Comparison of ENCODE assay signal across 24 cellular contexts in the genomic region with DNA sequence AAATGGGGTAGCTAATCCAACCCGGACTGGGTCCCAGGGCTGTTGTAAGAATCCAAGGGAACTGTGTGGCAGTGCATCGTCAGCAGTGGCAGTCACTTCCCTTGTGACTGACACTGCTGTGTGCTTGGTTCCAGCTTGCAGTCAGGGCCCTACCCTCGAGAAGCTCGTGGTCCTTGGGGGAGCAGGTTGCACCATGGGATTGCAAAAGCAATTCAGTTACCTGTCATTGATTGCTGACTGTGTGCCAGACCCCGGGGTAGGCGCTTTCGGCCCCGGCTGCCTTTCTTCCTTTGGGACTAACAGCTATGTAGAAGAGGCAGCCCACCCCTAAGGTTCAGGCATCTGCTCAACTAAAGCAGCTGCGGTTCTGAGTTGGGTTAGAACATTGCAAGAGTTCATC. TPM values are rescaled to one million over a fixed set of nuclear protein-coding genes. Genes with fewer than 3 reads are reported as not detected.
A peak's percentile ranks its signal among the peaks of the same experiment; 100 is the strongest.
DNase-seq lines count a peak whose midpoint lies in the region; ATAC-seq and TF ChIP-seq lines count a peak whose summit lies in the region.
"Had no signal": no experiment of that assay in that cellular context is flagged by ENCODE, and none has a peak within 500 bp of the region (broad histone marks: within the 10 kb centered on the region; RNA-seq: fewer than 3 reads in every experiment).

No MANE protein-coding gene starts in this region.

- H3K27me3 Mint-ChIP-seq in activated naive CD8-positive, alpha-beta T cell treated with anti-CD3 and anti-CD28 coated beads, Interleukin-2, amount 10 ng/mL, durations not matched to agents 7 days and 5 days = peaks cover 38% of the 10 kb centered on the region
- H3K27me3 Mint-ChIP-seq in activated naive CD8-positive, alpha-beta T cell treated with anti-CD3 and anti-CD28 coated beads, Interleukin-2, amount 50 U/mL, for 24 hours = peaks cover 35% of the 10 kb centered on the region
- H3K27me3 Mint-ChIP-seq in nephron (ENCODE audit: low read depth) = peaks cover 8% of the 10 kb centered on the region
- peaks cover 31% of the 10 kb centered on the region for H3K27me3 Mint-ChIP-seq in CD8-positive, alpha-beta T cell (ENCODE audit: low read depth)

- H3K4me1 Mint-ChIP-seq in activated naive CD8-positive, alpha-beta T cell treated with anti-CD3 and anti-CD28 coated beads, Interleukin-2, amount 10 ng/mL, durations not matched to agents 7 days and 5 days = peaks cover 23% of the 10 kb centered on the region
- H3K4me1 Mint-ChIP-seq in activated naive CD8-positive, alpha-beta T cell treated with anti-CD3 and anti-CD28 coated beads, Interleukin-2, amount 50 U/mL, for 24 hours = peaks cover 22% of the 10 kb centered on the region
- peaks cover 33% of the 10 kb centered on the region for H3K4me1 Mint-ChIP-seq in nephron
- peaks cover 26% of the 10 kb centered on the region for H3K4me1 Mint-ChIP-seq in CD8-positive, alpha-beta T cell (ENCODE audit: low read depth)

- CTCF ChIA-PET in CD8-positive, alpha-beta T cell (lab: Charles Lee) = interaction anchor here (1.1 to 2.9 kb wide), 2 partner anchors 14 to 401 kb away, joined by 3 to 10 read pairs; no protein-coding TSS in a partner anchor

- H3K4me3 ChIP-seq in esophagus muscularis mucosa (no peak overlapping the region), upper lobe of right lung (no peak overlapping the region)
- H3K4me3 ChIP-seq in CD8-positive, alpha-beta T cell (ENCODE audit: low read depth, low read length) = no peak overlapping the region
- H3K4me3 ChIP-seq: BLaER1, left lung, MG63, upper lobe of left lung had no signal

- TF ChIP-seq EP300 in esophagus muscularis mucosa (IDR thresholded peaks at IDR 0.05) = no peak

- H3K9me3 Mint-ChIP-seq in activated naive CD8-positive, alpha-beta T cell treated with anti-CD3 and anti-CD28 coated beads, Interleukin-2, amount 10 ng/mL, durations not matched to agents 7 days and 5 days = no peaks in the 10 kb centered on the region
- H3K9me3 Mint-ChIP-seq in activated naive CD8-positive, alpha-beta T cell treated with anti-CD3 and anti-CD28 coated beads, Interleukin-2, amount 50 U/mL, for 24 hours = no peaks in the 10 kb centered on the region
- no peaks in the 10 kb centered on the region for H3K9me3 Mint-ChIP-seq in nephron
- H3K9me3 Mint-ChIP-seq in CD8-positive, alpha-beta T cell = no peaks in the 10 kb centered on the region
- H3K9me3 Mint-ChIP-seq: activated naive CD8-positive, alpha-beta T cell treated with anti-CD3 and anti-CD28 coated beads for 36 hours; dendritic cell treated with granulocyte-macrophage colony-stimulating factor and Interleukin-4, amounts not matched to agents 40 ng/mL and 50 ng/mL, for 4 days; IgD-negative memory B cell; T-helper 2 cell treated with Interferon-gamma antibody and Interleukin-4, amounts not matched to agents 5 μg/mL and 100 μg/mL, for 36 hours had no signal

- H3K27ac Mint-ChIP-seq in activated naive CD8-positive, alpha-beta T cell treated with anti-CD3 and anti-CD28 coated beads, Interleukin-2, amount 10 ng/mL, durations not matched to agents 7 days and 5 days = no peak overlapping the region
- no peak overlapping the region for H3K27ac Mint-ChIP-seq in activated naive CD8-positive, alpha-beta T cell treated with anti-CD3 and anti-CD28 coated beads, Interleukin-2, amount 50 U/mL, for 24 hours
- no peak overlapping the region for H3K27ac Mint-ChIP-seq in nephron
- no peak overlapping the region for H3K27ac Mint-ChIP-seq in CD8-positive, alpha-beta T cell
- H3K27ac Mint-ChIP-seq: activated naive CD8-positive, alpha-beta T cell treated with anti-CD3 and anti-CD28 coated beads for 36 hours; dendritic cell treated with granulocyte-macrophage colony-stimulating factor and Interleukin-4, amounts not matched to agents 40 ng/mL and 50 ng/mL, for 4 days; T-helper 2 cell treated with Interferon-gamma antibody and Interleukin-4, amounts not matched to agents 5 μg/mL and 100 μg/mL, for 36 hours had no signal

- POLR2A ChIA-PET in activated naive CD8-positive, alpha-beta T cell treated with anti-CD3 and anti-CD28 coated beads, Interleukin-2, amount 10 ng/mL, durations not matched to agents 7 days and 5 days (lab: Charles Lee) = no interaction called here
- POLR2A ChIA-PET in CD8-positive, alpha-beta T cell (lab: Charles Lee) = no interaction called here

- H3K36me3 Mint-ChIP-seq in activated naive CD8-positive, alpha-beta T cell treated with anti-CD3 and anti-CD28 coated beads, Interleukin-2, amount 10 ng/mL, durations not matched to agents 7 days and 5 days = no peaks in the 10 kb centered on the region
- no peaks in the 10 kb centered on the region for H3K36me3 Mint-ChIP-seq in activated naive CD8-positive, alpha-beta T cell treated with anti-CD3 and anti-CD28 coated beads, Interleukin-2, amount 50 U/mL, for 24 hours (ENCODE audit: low read depth)
- peaks cover 10% of the 10 kb centered on the region for H3K36me3 Mint-ChIP-seq in nephron (ENCODE audit: low read depth)
- H3K36me3 Mint-ChIP-seq in CD8-positive, alpha-beta T cell = no peaks in the 10 kb centered on the region
- H3K36me3 Mint-ChIP-seq: activated naive CD8-positive, alpha-beta T cell treated with anti-CD3 and anti-CD28 coated beads for 36 hours; IgD-negative memory B cell had no signal

- WGBS in esophagus muscularis mucosa = 71% methylated on average over 9 of the region's 9 CpGs

- TF ChIP-seq CTCF in esophagus muscularis mucosa (IDR thresholded peaks at IDR 0.05) (no peak), nephron (IDR thresholded peaks at IDR 0.05; ENCODE audit: unreplicated experiment in 3 of 3) (no peak), upper lobe of right lung (IDR thresholded peaks at IDR 0.05) (no peak)
- TF ChIP-seq CTCF in CD8-positive, alpha-beta T cell (IDR thresholded peaks at IDR 0.05) = no peak

- peak; percentile 28 for DNase-seq in activated naive CD8-positive, alpha-beta T cell treated with anti-CD3 and anti-CD28 coated beads, Interleukin-2, amount 10 ng/mL, durations not matched to agents 7 days and 5 days
- no peak for DNase-seq in activated naive CD8-positive, alpha-beta T cell treated with anti-CD3 and anti-CD28 coated beads, Interleukin-2, amount 50 U/mL, for 24 hours
- DNase-seq in esophagus muscularis mucosa (ENCODE audit: extremely low spot score) = no peak
- peak; percentile 54 for DNase-seq in upper lobe of right lung
- DNase-seq in CD8-positive, alpha-beta T cell = no peak
- no peak for DNase-seq in DMS53 (lab: John Stamatoyannopoulos, UW)
- DNase-seq in HuH-7 (ENCODE audit: low spot score) = no peak
- DNase-seq: activated CD8-positive, alpha-beta memory T cell treated with anti-CD3 and anti-CD28 coated beads for 24 hours; activated naive CD8-positive, alpha-beta T cell treated with anti-CD3 and anti-CD28 coated beads for 36 hours; DMS153; MG63; NCI-H146; NCI-H2171 treated with DMSO at 0.1 percent for 48 hours; NCI-H69; OCI-M1; stimulated activated naive CD4-positive, alpha-beta T cell had no signal

- H3K4me3 Mint-ChIP-seq in activated naive CD8-positive, alpha-beta T cell treated with anti-CD3 and anti-CD28 coated beads, Interleukin-2, amount 10 ng/mL, durations not matched to agents 7 days and 5 days = no peak overlapping the region
- H3K4me3 Mint-ChIP-seq in activated naive CD8-positive, alpha-beta T cell treated with anti-CD3 and anti-CD28 coated beads, Interleukin-2, amount 50 U/mL, for 24 hours = no peak overlapping the region
- peak overlapping the region in 2 of 3 experiments; percentile 98 to 99 for H3K4me3 Mint-ChIP-seq in nephron
- no peak overlapping the region for H3K4me3 Mint-ChIP-seq in CD8-positive, alpha-beta T cell
- H3K4me3 Mint-ChIP-seq: activated naive CD8-positive, alpha-beta T cell treated with anti-CD3 and anti-CD28 coated beads for 36 hours; dendritic cell treated with granulocyte-macrophage colony-stimulating factor and Interleukin-4, amounts not matched to agents 40 ng/mL and 50 ng/mL, for 4 days had no signal

- H3K36me3 ChIP-seq in esophagus muscularis mucosa (peaks cover 0 to 10% (median 0%) of the 10 kb centered on the region in 4 donors), upper lobe of right lung (no peaks in the 10 kb centered on the region)
- H3K36me3 ChIP-seq in CD8-positive, alpha-beta T cell (ENCODE audit: insufficient read depth, low read length) = no peaks in the 10 kb centered on the region
- H3K36me3 ChIP-seq: left lung, MG63, upper lobe of left lung had no signal

- H3K4me1 ChIP-seq in esophagus muscularis mucosa = peaks cover 12 to 72% (median 59%) of the 10 kb centered on the region in 4 donors
- peaks cover 10% of the 10 kb centered on the region for H3K4me1 ChIP-seq in upper lobe of right lung
- H3K4me1 ChIP-seq in CD8-positive, alpha-beta T cell (ENCODE audit: insufficient read depth, low read length) = peaks cover 17% of the 10 kb centered on the region

- no peak for TF ChIP-seq POLR2A in esophagus muscularis mucosa (IDR thresholded peaks at IDR 0.05; ENCODE audit: low read depth)

- intact Hi-C loops in esophagus muscularis mucosa (cut with DNase I) (loop anchor here (2.0 to 10.0 kb wide), 2 partner anchors 25 to 401 kb away; a partner anchor contains a TSS), upper lobe of right lung (cut with DNase I) (no loop called here)
- intact Hi-C loops in CD8-positive, alpha-beta T cell (cut with DNase I, micrococcal nuclease) = loop anchor here in 1 of 2 experiments (5.0 kb wide), 1 partner anchor 114 kb away; no protein-coding TSS in a partner anchor

- H3K27ac ChIP-seq in esophagus muscularis mucosa (replicated peaks in 1 of 4) (peak overlapping the region in 3 of 4 donors; percentile 9 to 92 (median 89)), upper lobe of right lung (no peak overlapping the region)
- H3K27ac ChIP-seq in CD8-positive, alpha-beta T cell (ENCODE audit: low read depth, low read length) = no peak overlapping the region
- H3K27ac ChIP-seq: BLaER1, left lung had no signal

- H3K27me3 ChIP-seq in esophagus muscularis mucosa = no peaks in the 10 kb centered on the region
- no peaks in the 10 kb centered on the region for H3K27me3 ChIP-seq in upper lobe of right lung
- peaks cover 14% of the 10 kb centered on the region for H3K27me3 ChIP-seq in CD8-positive, alpha-beta T cell (ENCODE audit: insufficient read depth, low read length)
- H3K27me3 ChIP-seq: BLaER1, MG63, upper lobe of left lung had no signal

- no peak for ATAC-seq in activated naive CD8-positive, alpha-beta T cell treated with anti-CD3 and anti-CD28 coated beads, Interleukin-2, amount 10 ng/mL, durations not matched to agents 7 days and 5 days (ENCODE audit: low read depth)
- ATAC-seq in activated naive CD8-positive, alpha-beta T cell treated with anti-CD3 and anti-CD28 coated beads, Interleukin-2, amount 50 U/mL, for 24 hours = no peak
- ATAC-seq in upper lobe of right lung = no peak
- ATAC-seq in CD8-positive, alpha-beta T cell = no peak
- ATAC-seq: left lung, sciatic nerve had no signal

- H3K9me3 ChIP-seq in esophagus muscularis mucosa (no peaks in the 10 kb centered on the region), upper lobe of right lung (no peaks in the 10 kb centered on the region)
- no peaks in the 10 kb centered on the region for H3K9me3 ChIP-seq in CD8-positive, alpha-beta T cell (ENCODE audit: low read length)
- H3K9me3 ChIP-seq: BLaER1, left lung, MG63, upper lobe of left lung had no signal

RNA-seq across cellular contexts. Expression of a gene that starts 2.9 kb away (rescaled TPM):
- 1 to 10 TPM; 1.8 to 2.3 TPM for total RNA-seq in activated naive CD8-positive, alpha-beta T cell treated with anti-CD3 and anti-CD28 coated beads, Interleukin-2, amount 10 ng/mL, durations not matched to agents 7 days and 5 days
- total RNA-seq in esophagus muscularis mucosa (10 to 100 TPM; 33.8 to 84.2 (median 53.7) TPM), upper lobe of right lung (199 TPM)
- total RNA-seq in CD8-positive, alpha-beta T cell = under 1 TPM in 1 of 2 experiments, not detected in 1; 0.11 TPM

Comparison
In these comparisons a context has a peak if more than half of its experiments do, and no peak if none do; other contexts are left out.
1. DNase-seq: peak in activated naive CD8-positive, alpha-beta T cell treated with anti-CD3 and anti-CD28 coated beads, Interleukin-2, amount 10 ng/mL, durations not matched to agents 7 days and 5 days (single experiment) and upper lobe of right lung (single experiment); none in activated naive CD8-positive, alpha-beta T cell treated with anti-CD3 and anti-CD28 coated beads, Interleukin-2, amount 50 U/mL, for 24 hours (single experiment), esophagus muscularis mucosa (single experiment), CD8-positive, alpha-beta T cell (0 of 7), DMS53 (single experiment) and HuH-7 (single experiment).
2. H3K4me3 Mint-ChIP-seq: peak in nephron (2 of 3); none in activated naive CD8-positive, alpha-beta T cell treated with anti-CD3 and anti-CD28 coated beads, Interleukin-2, amount 10 ng/mL, durations not matched to agents 7 days and 5 days (single experiment), activated naive CD8-positive, alpha-beta T cell treated with anti-CD3 and anti-CD28 coated beads, Interleukin-2, amount 50 U/mL, for 24 hours (single experiment) and CD8-positive, alpha-beta T cell (single experiment).
3. H3K27ac ChIP-seq: peak in esophagus muscularis mucosa (3 of 4); none in upper lobe of right lung (single experiment) and CD8-positive, alpha-beta T cell (single experiment).
4. RNA of a gene that starts 2.9 kb away (total RNA-seq): 199 TPM in upper lobe of right lung (single experiment) and 33.8 to 84.2 TPM in esophagus muscularis mucosa; 1.8 to 2.3 TPM in activated naive CD8-positive, alpha-beta T cell treated with anti-CD3 and anti-CD28 coated beads, Interleukin-2, amount 10 ng/mL, durations not matched to agents 7 days and 5 days and 0.11 TPM in CD8-positive, alpha-beta T cell; every median in the first group is over 10 times any median in the second.